ENCODE assay signal across 24 cellular contexts in genomic region chr17:73498854-73499597, GRCh38.
"Had no signal": no experiment of that assay in that cellular context is flagged by ENCODE, and none has a peak within 500 bp of the region (broad histone marks: within the 10 kb centered on the region; RNA-seq: fewer than 3 reads in every experiment).

No MANE protein-coding gene starts in this region.

- H3K27me3 ChIP-seq: neural progenitor cell, tibial nerve had no signal

- H3K4me3 ChIP-seq: coronary artery, dorsolateral prefrontal cortex, lower lobe of right lung, neural progenitor cell, sigmoid colon, suprapubic skin, tibial nerve had no signal

- ATAC-seq: activated CD4-positive, alpha-beta T cell treated with anti-CD3 and anti-CD28 coated beads for 36 hours; activated CD8-positive, alpha-beta memory T cell treated with anti-CD3 and anti-CD28 coated beads, Interleukin-2, amount 10 ng/mL, durations not matched to agents 7 days and 5 days; activated CD8-positive, alpha-beta T cell treated with anti-CD3 and anti-CD28 coated beads, Interleukin-2, amount 10 ng/mL, durations not matched to agents 7 days and 5 days; natural killer cell; stimulated activated naive B cell treated with anti-CD40 and anti-IgM and Interleukin-4, amounts not matched to agents 10 μg/mL and 1 μg/mL and 100 μg/mL, for 72 hours; T-cell had no signal

- H3K9me3 ChIP-seq: breast epithelium, lower lobe of right lung, sigmoid colon, suprapubic skin, tibial nerve had no signal

- H3K27ac ChIP-seq: coronary artery, dorsolateral prefrontal cortex, lower lobe of right lung, neural progenitor cell, sigmoid colon, suprapubic skin, tibial nerve had no signal

- H2AFZ ChIP-seq: neural progenitor cell had no signal

- H3K4me1 ChIP-seq: breast epithelium, lower lobe of right lung, neural progenitor cell, sigmoid colon, suprapubic skin, tibial nerve had no signal

- FAIRE-seq: frontal cortex, small intestine had no signal

- H3K9ac ChIP-seq: neural progenitor cell had no signal

- H3K36me3 ChIP-seq: breast epithelium, lower lobe of right lung, neural progenitor cell, sigmoid colon, suprapubic skin, tibial nerve had no signal

- H3K4me2 ChIP-seq: neural progenitor cell had no signal

- DNase-seq: activated CD4-positive, alpha-beta T cell treated with anti-CD3 and anti-CD28 coated beads for 36 hours; activated CD4-positive, CD25-positive, alpha-beta regulatory T cell; activated CD8-positive, alpha-beta memory T cell treated with anti-CD3 and anti-CD28 coated beads, Interleukin-2, amount 10 ng/mL, durations not matched to agents 7 days and 5 days; activated CD8-positive, alpha-beta T cell treated with anti-CD3 and anti-CD28 coated beads, Interleukin-2, amount 10 ng/mL, durations not matched to agents 7 days and 5 days; activated T-cell treated with anti-CD3 and anti-CD28 coated beads, Interleukin-2, amount 50 U/mL, for 48 hours; dorsolateral prefrontal cortex; effector memory CD4-positive, alpha-beta T cell; hippocampal formation; lower lobe of right lung; mesenchymal stem cell; natural killer cell; sigmoid colon; small intestine; stimulated activated CD4-positive, alpha-beta T cell treated with anti-CD3 and anti-CD28 coated beads, Interleukin-1b, Interleukin-23, amount 100 ng/mL, for 48 hours; stimulated activated CD4-positive, alpha-beta T cell treated with anti-CD3 and anti-CD28 coated beads, Interleukin-4, amount 100 ng/mL, for 4 hours; stimulated activated CD8-positive, alpha-beta memory T cell treated with anti-CD3 and anti-CD28 coated beads, Interleukin-4, amount 100 ng/mL, for 48 hours; stimulated activated naive B cell treated with anti-CD40 and anti-IgM and Interleukin-4, amounts not matched to agents 10 μg/mL and 1 μg/mL and 100 μg/mL, for 72 hours; T-cell had no signal
